Comparison of ENCODE assay signal across 22 cellular contexts in the genomic region with DNA sequence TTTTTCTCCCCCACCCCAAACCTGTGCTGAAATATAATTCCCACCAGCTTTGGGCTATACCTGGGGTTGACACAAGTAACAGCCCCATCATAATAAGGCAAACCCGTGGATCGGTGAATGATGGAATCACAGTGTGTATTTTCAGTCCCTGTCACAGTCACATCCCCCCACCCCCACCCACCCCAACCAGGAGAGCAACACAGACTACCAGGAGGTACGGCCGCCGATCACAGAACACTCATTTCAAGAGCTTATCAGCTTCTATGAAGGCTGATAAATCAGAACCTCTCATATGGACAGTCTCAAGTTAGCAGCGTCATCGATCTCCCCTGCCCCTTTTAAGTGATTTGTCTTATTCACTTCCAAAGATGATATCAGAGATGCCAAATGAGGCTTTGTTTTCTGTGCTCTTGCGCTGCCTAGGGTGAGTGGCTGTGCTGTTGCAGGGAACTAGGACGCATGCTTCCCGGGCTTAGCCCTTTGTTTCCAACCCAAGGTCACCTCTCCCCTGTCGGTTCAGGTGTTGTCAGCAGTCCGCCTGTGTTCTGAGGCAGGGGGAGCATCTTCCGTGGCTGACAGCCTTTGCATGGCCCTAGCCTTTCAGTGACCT. TPM values are rescaled to one million over a fixed set of nuclear protein-coding genes. Genes with fewer than 3 reads are reported as not detected.
DNase-seq lines count a peak whose midpoint lies in the region; ATAC-seq, FAIRE-seq and TF ChIP-seq lines count a peak whose summit lies in the region.
"Had no signal": no experiment of that assay in that cellular context is flagged by ENCODE, and none has a peak within 500 bp of the region (broad histone marks: within the 10 kb centered on the region; RNA-seq: fewer than 3 reads in every experiment).

No MANE protein-coding gene starts in this region.

- H3K9me2 ChIP-seq in neural cell (ENCODE audit: insufficient read depth, low read length): no peaks in the 10 kb centered on the region

- no peak overlapping the region for H2BK120ac ChIP-seq in H1 (replicated peaks; ENCODE audit: low read depth, low read length)

- ATAC-seq in HG03521 (IDR thresholded peaks at IDR 0.05; ENCODE audit: unreplicated experiment): no peak
- ATAC-seq: left colon, mucosa of descending colon had no signal

- peaks cover 25% of the 10 kb centered on the region for H3F3A ChIP-seq in neural cell (ENCODE audit: insufficient read depth, low read length, poor library complexity, severe bottlenecking)

- H3K4me2 ChIP-seq in H1 (ENCODE audit: insufficient read depth in 1 of 2, low read depth in 2 of 2, low read length in 2 of 2) (no peak overlapping the region), neural cell (ENCODE audit: low read length) (peak overlapping the region; percentile 81)

- no peaks in the 10 kb centered on the region for H3K79me1 ChIP-seq in H1 (ENCODE audit: low read depth, low read length)

- peak overlapping the region; percentile 4; the same call in 1 of the 2 replicates for H2BK12ac ChIP-seq in H1 (ENCODE audit: low read depth, low read length)

- H2AFZ ChIP-seq in H1 (ENCODE audit: low read length): no peak overlapping the region; the same call in 1 of the 2 replicates
- H2AFZ ChIP-seq in neural cell (ENCODE audit: low read depth, low read length): peak overlapping the region; percentile 7

- no peak overlapping the region for H2BK20ac ChIP-seq in H1 (ENCODE audit: low read length)

- H2BK5ac ChIP-seq in H1 (ENCODE audit: low read depth, low read length): no peak overlapping the region

- no peak for TF ChIP-seq CTCF in H1 (IDR thresholded peaks at IDR 0.05; ENCODE audit: control extremely low read depth in 1 of 3, insufficient read depth in 1 of 3, low read depth in 1 of 3, low read length in 3 of 3)
- TF ChIP-seq CTCF in neural cell (IDR thresholded peaks at IDR 0.05; ENCODE audit: poor library complexity, severe bottlenecking): no peak

- H4K91ac ChIP-seq in H1 (replicated peaks; ENCODE audit: insufficient read length, low read length): no peak overlapping the region

- no peak overlapping the region for H4K8ac ChIP-seq in H1 (ENCODE audit: extremely low read depth, insufficient read depth, low read length)

- H4K5ac ChIP-seq in H1 (ENCODE audit: insufficient read length, low read depth, low read length): no peak overlapping the region

- H3K9me3 ChIP-seq in H1 (ENCODE audit: insufficient read depth in 2 of 2, low read depth in 1 of 2, low read length in 1 of 2) (no peaks in the 10 kb centered on the region), neural cell (ENCODE audit: low read length) (no peaks in the 10 kb centered on the region)
- H3K9me3 ChIP-seq: mucosa of descending colon, neutrophil, Peyer's patch, testis had no signal

- no peak overlapping the region for H3K18ac ChIP-seq in H1 (ENCODE audit: extremely low read depth, low read length)

- no peak overlapping the region for H3K14ac ChIP-seq in H1 (ENCODE audit: insufficient read length)

- no peak overlapping the region for H3K56ac ChIP-seq in H1 (replicated peaks; ENCODE audit: insufficient read length, low read depth, low read length)

- peak; percentile 26 for DNase-seq in H7
- peak; percentile 74 for DNase-seq in NCI-H2227 treated with DMSO at 0.1 percent for 48 hours (lab: John Stamatoyannopoulos, UW)
- DNase-seq in H1 (ENCODE audit: low read depth in 1 of 2, low spot score in 2 of 2): no peak
- DNase-seq in mesenteric fat pad (ENCODE audit: low spot score): no peak
- DNase-seq in NAMALWA (ENCODE audit: low spot score): no peak
- DNase-seq: activated CD4-positive, CD25-positive, alpha-beta regulatory T cell treated with anti-CD3 and anti-CD28 coated beads, Interleukin-2, amount 50 U/mL, for 72 hours; CD4-positive, alpha-beta T cell; KBM-7; left colon; NCI-H2171; NK-92 treated with Interleukin-12 subunit alpha and Interleukin-12 subunit beta, amount 100 ng/mL, for 24 hours; Peyer's patch; T-helper 9 cell had no signal

- no peak overlapping the region for H3K4me3 ChIP-seq in H7 (ENCODE audit: insufficient read depth, low read depth, low read length)
- H3K4me3 ChIP-seq in H1 (ENCODE audit: extremely low read depth in 1 of 4, insufficient read depth in 2 of 4, low read depth in 3 of 4, low read length in 4 of 4): no peak overlapping the region
- H3K4me3 ChIP-seq in neural cell (ENCODE audit: low read length): peak overlapping the region; percentile 52
- H3K4me3 ChIP-seq: mucosa of descending colon, Peyer's patch, testis had no signal

- no peak overlapping the region for H3K27ac ChIP-seq in H1 (ENCODE audit: low read depth, low read length)
- peak overlapping the region; percentile 100 for H3K27ac ChIP-seq in neural cell (ENCODE audit: low read length)
- H3K27ac ChIP-seq: brain microvascular endothelial cell, epithelial cell of prostate, neutrophil, Peyer's patch, testis had no signal

- peaks cover 2 to 4% (median 2%) of the 10 kb centered on the region in 4 experiments; a peak in 4 of 7 replicates for H3K4me1 ChIP-seq in H1 (replicated peaks in 1 of 4; ENCODE audit: control insufficient read depth in 3 of 4, insufficient read depth in 4 of 4, low read length in 3 of 4)
- H3K4me1 ChIP-seq: Peyer's patch, testis had no signal

- H3K27me3 ChIP-seq in H7 (ENCODE audit: control insufficient read depth, insufficient read depth, low read length) (no peaks in the 10 kb centered on the region), H1 (replicated peaks in 1 of 4; ENCODE audit: control insufficient read depth in 3 of 4, extremely low read depth in 1 of 4, insufficient read depth in 3 of 4, low read length in 3 of 4) (no peaks in the 10 kb centered on the region), neural cell (ENCODE audit: insufficient read depth, low read depth, low read length) (no peaks in the 10 kb centered on the region)
- H3K27me3 ChIP-seq: brain microvascular endothelial cell, neutrophil, Peyer's patch, testis had no signal

- no peak overlapping the region for H3K23ac ChIP-seq in H1 (ENCODE audit: insufficient read length)

- no peak overlapping the region for H2AK5ac ChIP-seq in H1 (ENCODE audit: low read depth, low read length)

- no peak overlapping the region for H3K4ac ChIP-seq in H1 (replicated peaks; ENCODE audit: insufficient read length, low read depth, low read length)

- H3K9ac ChIP-seq in H1 (replicated peaks in 1 of 4; ENCODE audit: extremely low read depth in 1 of 4, low read depth in 3 of 4, low read length in 3 of 4): no peak overlapping the region
- H3K9ac ChIP-seq in neural cell (ENCODE audit: low read length): peak overlapping the region; percentile 88

- no peaks in the 10 kb centered on the region for H3K36me3 ChIP-seq in H7 (replicated peaks; ENCODE audit: control insufficient read depth, insufficient read depth, low read length)
- H3K36me3 ChIP-seq in H1 (ENCODE audit: control insufficient read depth in 2 of 4, insufficient read depth in 4 of 4, low read length in 3 of 4): no peaks in the 10 kb centered on the region
- no peaks in the 10 kb centered on the region for H3K36me3 ChIP-seq in neural cell (ENCODE audit: insufficient read depth, low read length)
- H3K36me3 ChIP-seq: brain microvascular endothelial cell, neutrophil, Peyer's patch had no signal

- H3K23me2 ChIP-seq in H1 (ENCODE audit: low read depth, low read length): no peaks in the 10 kb centered on the region

- H4K20me1 ChIP-seq in H1 (replicated peaks in 1 of 2; ENCODE audit: control insufficient read depth in 1 of 2, insufficient read depth in 2 of 2, low read length in 2 of 2) (no peaks in the 10 kb centered on the region), neural cell (ENCODE audit: insufficient read depth) (no peaks in the 10 kb centered on the region)

- H3K79me2 ChIP-seq in H1 (ENCODE audit: control insufficient read depth in 1 of 2, insufficient read depth in 2 of 2, low read length in 2 of 2) (no peaks in the 10 kb centered on the region), neural cell (replicated peaks; ENCODE audit: insufficient read depth, low read length) (peaks cover 4% of the 10 kb centered on the region)

- TF ChIP-seq POLR2A in H1 (IDR thresholded peaks at IDR 0.05; ENCODE audit: control extremely low read depth in 1 of 2, low read depth in 2 of 2, low read length in 2 of 2): no peak

- H2BK15ac ChIP-seq in H1 (ENCODE audit: low read length): no peak overlapping the region

- CTCF ChIA-PET in H1 (lab: Charles Lee; ENCODE audit: partially characterized antibody): interaction anchor here (0.7 to 1.6 kb wide), 9 partner anchors 10 to 1717 kb away, joined by 3 to 6 read pairs (median 4); no protein-coding TSS in a partner anchor

- no peak for FAIRE-seq in H1 (lab: Jason Lieb, UNC)
- FAIRE-seq: frontal cortex had no signal

- TF ChIP-seq RAD21 in H1 (IDR thresholded peaks at IDR 0.05 in 1 of 2, conservative IDR thresholded peaks at IDR 0.05 in 1 of 2; ENCODE audit: low read depth in 2 of 2, low read length in 2 of 2): no peak
- TF ChIP-seq RAD21 in neural cell (conservative IDR thresholded peaks at IDR 0.05): no peak

- WGBS in H1 (ENCODE audit: extremely low coverage in 1 of 2, insufficient coverage in 1 of 2, insufficient read length in 1 of 2, insufficient replicate concordance in 2 of 2, low coverage in 1 of 2, low lambda C conversion rate in 2 of 2, missing lambda C conversion rate in 1 of 2), 2 experiments: 66% methylated on average over 13 of the region's 13 CpGs; no CpG with 5 or more reads in 1 of the 2 experiments

- POLR2A ChIA-PET in H1 (lab: Charles Lee; ENCODE audit: partially characterized antibody): interaction anchor here (0.7 kb wide), 1 partner anchor 51 kb away, joined by 3 read pairs; no protein-coding TSS in a partner anchor

- TF ChIP-seq EP300 in H1 (IDR thresholded peaks at IDR 0.05; ENCODE audit: borderline replicate concordance in 1 of 2, low read depth in 2 of 2, low read length in 2 of 2) (no peak), neural cell (conservative IDR thresholded peaks at IDR 0.05; ENCODE audit: poor library complexity, severe bottlenecking) (peak; percentile 58)

TF ChIP-seq in neural cell, 6 proteins besides CTCF, POLR2A, EP300 and RAD21:
- TF ChIP-seq POLR2AphosphoS5 (IDR thresholded peaks at IDR 0.05) (no peak), SMC3 (conservative IDR thresholded peaks at IDR 0.05; ENCODE audit: poor library complexity) (peak; percentile 38), MXI1 (conservative IDR thresholded peaks at IDR 0.05; ENCODE audit: poor library complexity, severe bottlenecking) (peak; percentile 11)

RNA-seq across cellular contexts. Expression of gene PMFBP1, which starts 26.8 kb away (rescaled TPM):
- total RNA-seq in H7 (2014; rRNA removed; shearing (Covaris generic)): 0.04 and 0.52 TPM in 2 replicates
- total RNA-seq in H1 (2021; fragmentation: NEBNext Ultra II Directional; extraction: Animal tissue kit (Norgen Biotek cat#: 25700)): 1.2 and 1.6 TPM in 2 replicates
- polyA plus RNA-seq in H1 (2011; rRNA removed) (0.32 and 0.86 TPM in 2 replicates), neural cell (0.12 and 1.0 TPM in 2 replicates)
- 0.47 TPM for polyA plus RNA-seq in H1 (2011; cell fraction: cytosol; rRNA removed)
- 2.5 TPM for polyA plus RNA-seq in H1 (2011; cell fraction: nucleus; rRNA removed)
- polyA plus RNA-seq in H1 (2012, experiment 1 of 2): 1.7 to 2.6 TPM (median 2.2 TPM) in 4 replicates
- 0.17 TPM for polyA plus RNA-seq in H1 (2012, experiment 2 of 2)
- polyA plus RNA-seq in H1 (2013, experiment 1 of 2): 0.57 TPM
- polyA plus RNA-seq in H1 (2013, experiment 2 of 2): 0.46 TPM
- polyA minus RNA-seq in H1 (2011; rRNA and poly(A)+ RNA removed): 1.7 and 2.5 TPM in 2 replicates
- 0.59 TPM for polyA minus RNA-seq in H1 (2011; cell fraction: cytosol; rRNA and poly(A)+ RNA removed)
- 5.3 TPM for polyA minus RNA-seq in H1 (2011; cell fraction: nucleus; rRNA and poly(A)+ RNA removed)
- polyA minus RNA-seq in neural cell: 2.2 and 2.7 TPM in 2 replicates
- total RNA-seq in mesenteric fat pad: 0.39 TPM
- total RNA-seq: SK-MEL-5 had no signal

Comparison
In these comparisons a context has a peak if more than half of its experiments do, and no peak if none do; other contexts are left out.
1. DNase-seq: peak in H7 (single experiment) and NCI-H2227 treated with DMSO at 0.1 percent for 48 hours (single experiment); none in H1 (0 of 2), mesenteric fat pad (single experiment) and NAMALWA (single experiment).